22 cellular contexts compared by ENCODE assay signal in the genomic region with DNA sequence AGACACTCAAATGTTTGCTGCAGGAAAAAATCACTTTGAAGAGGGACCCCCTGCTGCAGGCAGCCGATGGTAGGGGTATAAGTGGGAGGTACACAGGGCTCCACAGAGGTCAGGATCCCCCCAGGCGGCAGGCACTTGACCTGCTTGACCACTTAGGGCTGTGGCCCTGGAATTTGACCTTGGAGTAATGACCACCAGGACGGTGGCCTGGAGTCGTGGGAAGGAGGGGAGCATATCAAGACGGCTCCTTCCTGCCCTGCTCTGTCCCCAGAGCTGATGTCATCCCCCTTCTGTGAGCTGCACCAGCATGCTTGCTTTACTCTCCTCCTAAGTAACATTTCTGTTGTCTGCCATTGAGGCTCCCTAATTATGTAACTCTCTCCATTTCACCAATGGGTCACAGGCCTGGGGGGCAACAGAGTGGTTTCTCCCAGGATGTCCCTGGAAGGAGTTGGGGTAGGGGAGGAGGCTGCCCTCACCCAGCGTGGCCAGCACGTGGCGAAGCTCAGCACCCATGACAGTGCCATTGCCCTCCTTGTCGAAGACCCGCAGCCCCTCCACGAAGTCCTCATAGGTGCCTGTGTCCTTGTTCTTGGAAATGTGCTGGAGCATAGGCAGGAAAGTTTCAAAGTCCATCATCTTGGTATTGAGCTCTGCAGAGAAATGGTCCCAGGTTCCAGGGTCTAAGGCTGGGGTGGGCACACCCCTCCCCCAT. TPM values are rescaled to one million over a fixed set of nuclear protein-coding genes. Genes with fewer than 3 reads are reported as not detected.
DNase-seq lines count a peak whose midpoint lies in the region; ATAC-seq and TF ChIP-seq lines count a peak whose summit lies in the region.
"Had no signal": no experiment of that assay in that cellular context is flagged by ENCODE, and none has a peak within 500 bp of the region (broad histone marks: within the 10 kb centered on the region; RNA-seq: fewer than 3 reads in every experiment).

No MANE protein-coding gene starts in this region.

- CTCF ChIA-PET in activated naive CD4-positive, alpha-beta T cell treated with anti-CD3 and anti-CD28 coated beads for 36 hours (lab: Charles Lee), result interaction anchor here (0.9 to 1.7 kb wide), 6 partner anchors 9 to 156 kb away, joined by 3 to 5 read pairs (median 3); no protein-coding TSS in a partner anchor
- CTCF ChIA-PET in MCF 10A (lab: Yijun Ruan, JAX), result interaction anchor here (0.5 to 1.5 kb wide), 4 partner anchors 14 to 41 kb away, joined by 3 to 5 read pairs (median 4); no protein-coding TSS in a partner anchor

- no peak overlapping the region for H3K4me3 ChIP-seq in endodermal cell (ENCODE audit: low read length)
- H3K4me3 ChIP-seq in tibial artery, result no peak overlapping the region
- H3K4me3 ChIP-seq: breast epithelium had no signal

- peak; percentile 1 for DNase-seq in activated naive CD4-positive, alpha-beta T cell treated with anti-CD3 and anti-CD28 coated beads for 36 hours
- DNase-seq in activated naive CD4-positive, alpha-beta T cell treated with anti-CD3 and anti-CD28 coated beads, Interleukin-2, amount 50 U/mL, for 72 hours (ENCODE audit: low spot score in 2 of 2), result no peak
- DNase-seq in endodermal cell, result peak; percentile 41
- DNase-seq in mesothelial cell of epicardium (ENCODE audit: low spot score in 2 of 2, unreplicated experiment in 2 of 2), result peak; percentile 15 to 33
- DNase-seq in tibial artery, result peak; percentile 17 to 38
- DNase-seq in SHP77 treated with DMSO at 0.1 percent for 48 hours (lab: John Stamatoyannopoulos, UW), result no peak
- DNase-seq in MCF 10A (ENCODE audit: unreplicated experiment), result no peak
- no peak for DNase-seq in ACHN
- DNase-seq: activated CD4-positive, alpha-beta memory T cell treated with anti-CD3 and anti-CD28 coated beads for 36 hours; activated T-cell treated with anti-CD3 and anti-CD28 coated beads, Interleukin-2, amount 50 U/mL, for 72 hours; CD4-positive, CD25-positive, alpha-beta regulatory T cell; dermis blood vessel endothelial cell; DMS 273 treated with DMSO at 0.1 percent for 48 hours; foreskin fibroblast; GOT3; NCI-H1092 treated with DMSO at 0.1 percent for 48 hours; occipital lobe; stimulated activated CD4-positive, alpha-beta T cell treated with anti-CD3 and anti-CD28 coated beads, Interleukin-4, amount 100 ng/mL, for 24 hours had no signal

- no peak overlapping the region for H3K4me3 Mint-ChIP-seq in activated naive CD4-positive, alpha-beta T cell treated with anti-CD3 and anti-CD28 coated beads for 36 hours
- H3K4me3 Mint-ChIP-seq in endodermal cell (no peak overlapping the region), mesothelial cell of epicardium (no peak overlapping the region), MCF 10A (ENCODE audit: unreplicated experiment) (no peak overlapping the region)
- H3K4me3 Mint-ChIP-seq: activated CD4-positive, alpha-beta memory T cell treated with anti-CD3 and anti-CD28 coated beads for 36 hours; activated T-cell treated with anti-CD3 and anti-CD28 coated beads, Interleukin-2, amount 50 U/mL, for 72 hours; CD4-positive, CD25-positive, alpha-beta regulatory T cell had no signal

- intact Hi-C loops in activated naive CD4-positive, alpha-beta T cell treated with anti-CD3 and anti-CD28 coated beads for 36 hours (cut with micrococcal nuclease), result no loop called here
- intact Hi-C loops in tibial artery (cut with DNase I; ENCODE audit: low total_unique reads), result loop anchor here (10.0 kb wide), 1 partner anchor 154 kb away; the partner anchor contains the start of gene TMIE
- intact Hi-C loops in MCF 10A (cut with micrococcal nuclease), result no loop called here

- H3K27ac Mint-ChIP-seq in activated naive CD4-positive, alpha-beta T cell treated with anti-CD3 and anti-CD28 coated beads for 36 hours, result no peak overlapping the region
- H3K27ac Mint-ChIP-seq in activated naive CD4-positive, alpha-beta T cell treated with anti-CD3 and anti-CD28 coated beads, Interleukin-2, amount 50 U/mL, for 72 hours, result no peak overlapping the region
- H3K27ac Mint-ChIP-seq in endodermal cell (no peak overlapping the region), mesothelial cell of epicardium (no peak overlapping the region), MCF 10A (ENCODE audit: low read depth, unreplicated experiment) (no peak overlapping the region)
- H3K27ac Mint-ChIP-seq: activated CD4-positive, alpha-beta memory T cell treated with anti-CD3 and anti-CD28 coated beads for 36 hours; activated T-cell treated with anti-CD3 and anti-CD28 coated beads, Interleukin-2, amount 50 U/mL, for 72 hours; CD4-positive, CD25-positive, alpha-beta regulatory T cell had no signal

- no peak for ATAC-seq in activated naive CD4-positive, alpha-beta T cell treated with anti-CD3 and anti-CD28 coated beads, Interleukin-2, amount 50 U/mL, for 72 hours
- ATAC-seq: activated T-cell treated with anti-CD3 and anti-CD28 coated beads, Interleukin-2, amount 50 U/mL, for 72 hours had no signal

- no peaks in the 10 kb centered on the region for H3K9me3 Mint-ChIP-seq in activated naive CD4-positive, alpha-beta T cell treated with anti-CD3 and anti-CD28 coated beads for 36 hours
- H3K9me3 Mint-ChIP-seq in activated naive CD4-positive, alpha-beta T cell treated with anti-CD3 and anti-CD28 coated beads, Interleukin-2, amount 50 U/mL, for 72 hours, result no peaks in the 10 kb centered on the region
- H3K9me3 Mint-ChIP-seq in endodermal cell, result no peaks in the 10 kb centered on the region
- no peaks in the 10 kb centered on the region for H3K9me3 Mint-ChIP-seq in mesothelial cell of epicardium
- no peaks in the 10 kb centered on the region for H3K9me3 Mint-ChIP-seq in MCF 10A (ENCODE audit: unreplicated experiment)
- H3K9me3 Mint-ChIP-seq: activated CD4-positive, alpha-beta memory T cell treated with anti-CD3 and anti-CD28 coated beads for 36 hours; activated T-cell treated with anti-CD3 and anti-CD28 coated beads, Interleukin-2, amount 50 U/mL, for 72 hours; CD4-positive, CD25-positive, alpha-beta regulatory T cell had no signal

- POLR2A ChIA-PET in MCF 10A (lab: Yijun Ruan, JAX), result no interaction called here

- no peak overlapping the region for H3K9ac ChIP-seq in endodermal cell (ENCODE audit: extremely low read depth, low read length, poor library complexity, severe bottlenecking)

- H3K27me3 ChIP-seq in endodermal cell (ENCODE audit: control insufficient read depth, insufficient read depth, low read length, poor library complexity, severe bottlenecking), result no peaks in the 10 kb centered on the region
- no peaks in the 10 kb centered on the region for H3K27me3 ChIP-seq in tibial artery
- H3K27me3 ChIP-seq: breast epithelium had no signal

- BruUV-seq in MCF 10A (replicated peaks; lab: Mats Ljungman, UMichigan), result no TSS peak

- no peaks in the 10 kb centered on the region for H3K4me1 Mint-ChIP-seq in activated naive CD4-positive, alpha-beta T cell treated with anti-CD3 and anti-CD28 coated beads for 36 hours (ENCODE audit: low read depth)
- H3K4me1 Mint-ChIP-seq in endodermal cell (no peaks in the 10 kb centered on the region), mesothelial cell of epicardium (peaks cover 9% of the 10 kb centered on the region), MCF 10A (ENCODE audit: insufficient read depth, unreplicated experiment) (no peaks in the 10 kb centered on the region)
- H3K4me1 Mint-ChIP-seq: CD4-positive, CD25-positive, alpha-beta regulatory T cell had no signal

- WGBS in endodermal cell (ENCODE audit: insufficient coverage in 1 of 2, insufficient read length in 1 of 2), 2 experiments, result 79 to 83% methylated on average over 9 to 11 of the region's 11 CpGs

- in situ Hi-C loops in ACHN (cut with HindIII; ENCODE audit: low pct_ligation_motif_present, low pct_unique_long_range_greater_than_20kb, low sequenced_read_pairs), result no loop called here

- no peaks in the 10 kb centered on the region for H3K27me3 Mint-ChIP-seq in activated naive CD4-positive, alpha-beta T cell treated with anti-CD3 and anti-CD28 coated beads for 36 hours (ENCODE audit: low read depth)
- H3K27me3 Mint-ChIP-seq in endodermal cell (ENCODE audit: insufficient read depth), result peaks cover 9% of the 10 kb centered on the region
- peaks cover 6% of the 10 kb centered on the region for H3K27me3 Mint-ChIP-seq in mesothelial cell of epicardium (ENCODE audit: low read depth)
- peaks cover 43% of the 10 kb centered on the region for H3K27me3 Mint-ChIP-seq in MCF 10A (ENCODE audit: insufficient read depth, unreplicated experiment)
- H3K27me3 Mint-ChIP-seq: activated CD4-positive, alpha-beta memory T cell treated with anti-CD3 and anti-CD28 coated beads for 36 hours had no signal

- no peak for TF ChIP-seq CTCF in endodermal cell (conservative IDR thresholded peaks at IDR 0.05)
- TF ChIP-seq CTCF in mesothelial cell of epicardium (IDR thresholded peaks at IDR 0.05; ENCODE audit: unreplicated experiment), result no peak
- TF ChIP-seq CTCF in tibial artery (IDR thresholded peaks at IDR 0.05), result no peak
- TF ChIP-seq CTCF in MCF 10A (IDR thresholded peaks at IDR 0.05; ENCODE audit: unreplicated experiment), result no peak

- H3K36me3 Mint-ChIP-seq in activated naive CD4-positive, alpha-beta T cell treated with anti-CD3 and anti-CD28 coated beads for 36 hours (ENCODE audit: low read depth), result no peaks in the 10 kb centered on the region
- H3K36me3 Mint-ChIP-seq in activated naive CD4-positive, alpha-beta T cell treated with anti-CD3 and anti-CD28 coated beads, Interleukin-2, amount 50 U/mL, for 72 hours, result no peaks in the 10 kb centered on the region
- no peaks in the 10 kb centered on the region for H3K36me3 Mint-ChIP-seq in endodermal cell (ENCODE audit: low read depth)
- no peaks in the 10 kb centered on the region for H3K36me3 Mint-ChIP-seq in mesothelial cell of epicardium
- no peaks in the 10 kb centered on the region for H3K36me3 Mint-ChIP-seq in MCF 10A (ENCODE audit: insufficient read depth, unreplicated experiment)
- H3K36me3 Mint-ChIP-seq: activated CD4-positive, alpha-beta memory T cell treated with anti-CD3 and anti-CD28 coated beads for 36 hours; CD4-positive, CD25-positive, alpha-beta regulatory T cell had no signal

- no peak overlapping the region for H3K27ac ChIP-seq in endodermal cell (ENCODE audit: low read depth, low read length)
- no peak overlapping the region for H3K27ac ChIP-seq in tibial artery
- H3K27ac ChIP-seq: breast epithelium had no signal

- H3K4me1 ChIP-seq in endodermal cell (ENCODE audit: control insufficient read depth, insufficient read depth, low read length), result no peaks in the 10 kb centered on the region
- H3K4me1 ChIP-seq in tibial artery, result no peaks in the 10 kb centered on the region
- H3K4me1 ChIP-seq: breast epithelium had no signal

- no peaks in the 10 kb centered on the region for H3K36me3 ChIP-seq in endodermal cell (ENCODE audit: control insufficient read depth, insufficient read depth, low read length)
- H3K36me3 ChIP-seq in tibial artery, result no peaks in the 10 kb centered on the region
- H3K36me3 ChIP-seq: breast epithelium had no signal

- no peaks in the 10 kb centered on the region for H3K9me3 ChIP-seq in endodermal cell (ENCODE audit: control insufficient read depth, low read length)
- no peaks in the 10 kb centered on the region for H3K9me3 ChIP-seq in tibial artery
- H3K9me3 ChIP-seq: breast epithelium had no signal

RNA-seq across cellular contexts. Expression of gene MYL3, which starts 4.1 kb away (rescaled TPM):
- not detected for total RNA-seq in activated naive CD4-positive, alpha-beta T cell treated with anti-CD3 and anti-CD28 coated beads for 36 hours
- not detected for total RNA-seq in activated naive CD4-positive, alpha-beta T cell treated with anti-CD3 and anti-CD28 coated beads, Interleukin-2, amount 50 U/mL, for 72 hours
- total RNA-seq in endodermal cell, result 1 to 10 TPM; 1.6 to 2.3 TPM
- polyA plus RNA-seq in endodermal cell (2013, experiment 1 of 2), result 1.4 TPM
- polyA plus RNA-seq in endodermal cell (2013, experiment 2 of 2), result 0.70 TPM
- total RNA-seq in mesothelial cell of epicardium, result 5.2 to 6.8 TPM (median 5.3 TPM) in 3 replicates
- total RNA-seq in MCF 10A (2022), result not detected in 2 replicates
- total RNA-seq: activated CD4-positive, alpha-beta memory T cell treated with anti-CD3 and anti-CD28 coated beads for 36 hours; activated T-cell treated with anti-CD3 and anti-CD28 coated beads, Interleukin-2, amount 50 U/mL, for 72 hours; CD4-positive, CD25-positive, alpha-beta regulatory T cell; dermis blood vessel endothelial cell; HT-29; LHCN-M2; occipital lobe; T-helper 1 cell treated with Interleukin-12 subunit alpha and Interleukin-12 subunit beta and Interleukin-4 antibody, amounts not matched to agents 30 ng/mL and 1 ng/mL, for 36 hours had no signal
- polyA plus RNA-seq: CD4-positive, CD25-positive, alpha-beta regulatory T cell had no signal

RNA-seq across cellular contexts. Expression of gene PTH1R, which starts 18.4 kb away (rescaled TPM):
- not detected for total RNA-seq in activated naive CD4-positive, alpha-beta T cell treated with anti-CD3 and anti-CD28 coated beads for 36 hours
- not detected for total RNA-seq in activated naive CD4-positive, alpha-beta T cell treated with anti-CD3 and anti-CD28 coated beads, Interleukin-2, amount 50 U/mL, for 72 hours
- total RNA-seq in endodermal cell (1 to 10 TPM in 1 of 2 donors, under 1 TPM in 1; 0.69 to 4.8 TPM), mesothelial cell of epicardium (34.3 to 38.0 TPM (median 36.4 TPM) in 3 replicates), MCF 10A (2022) (not detected in 2 replicates)
- polyA plus RNA-seq in endodermal cell (2013, experiment 1 of 2), result 5.2 TPM
- 4.3 TPM for polyA plus RNA-seq in endodermal cell (2013, experiment 2 of 2)
- total RNA-seq: activated CD4-positive, alpha-beta memory T cell treated with anti-CD3 and anti-CD28 coated beads for 36 hours; activated T-cell treated with anti-CD3 and anti-CD28 coated beads, Interleukin-2, amount 50 U/mL, for 72 hours; CD4-positive, CD25-positive, alpha-beta regulatory T cell; HT-29; T-helper 1 cell treated with Interleukin-12 subunit alpha and Interleukin-12 subunit beta and Interleukin-4 antibody, amounts not matched to agents 30 ng/mL and 1 ng/mL, for 36 hours had no signal
- polyA plus RNA-seq: CD4-positive, CD25-positive, alpha-beta regulatory T cell had no signal

Comparison
In these comparisons a context has a peak if more than half of its experiments do, and no peak if none do; other contexts are left out.
1. DNase-seq: peak in activated naive CD4-positive, alpha-beta T cell treated with anti-CD3 and anti-CD28 coated beads for 36 hours (single experiment), endodermal cell (single experiment), mesothelial cell of epicardium (2 of 2) and tibial artery (2 of 2); none in activated naive CD4-positive, alpha-beta T cell treated with anti-CD3 and anti-CD28 coated beads, Interleukin-2, amount 50 U/mL, for 72 hours (0 of 2), SHP77 treated with DMSO at 0.1 percent for 48 hours (single experiment), MCF 10A (single experiment) and ACHN (single experiment).